8 cellular contexts compared by ENCODE assay signal in genomic region chr19:23817519-23817918, GRCh38. TPM values are rescaled to one million over a fixed set of nuclear protein-coding genes. Genes with fewer than 3 reads are reported as not detected.
DNase-seq lines count a peak whose midpoint lies in the region; ATAC-seq and TF ChIP-seq lines count a peak whose summit lies in the region.

No MANE protein-coding gene starts in this region.

- H3K9me3 ChIP-seq in OCI-LY1 (ENCODE audit: low read length): peaks cover 11% of the 10 kb centered on the region

- no peak overlapping the region for H4K8ac ChIP-seq in mesendoderm (ENCODE audit: low read depth, low read length)

- H3K79me1 ChIP-seq in mesendoderm (ENCODE audit: low read length): peaks cover 2% of the 10 kb centered on the region

- peak; percentile 58 for DNase-seq in NCI-H748 (lab: John Stamatoyannopoulos, UW; ENCODE audit: unreplicated experiment)
- no peak for DNase-seq in NCI-H748 treated with DMSO at 0.1 percent for 48 hours (lab: John Stamatoyannopoulos, UW)
- peak; percentile 10 for DNase-seq in astrocyte of the hippocampus (ENCODE audit: low read depth, low spot score)
- DNase-seq in mesendoderm: peak; percentile 77
- no peak for DNase-seq in HuH-7.5 (ENCODE audit: low spot score)

- H3K27me3 ChIP-seq in OCI-LY1 (ENCODE audit: insufficient read depth, low read length) (no peaks in the 10 kb centered on the region), mesendoderm (ENCODE audit: insufficient read depth, low read length, poor library complexity) (no peaks in the 10 kb centered on the region)

- peak; percentile 59 for TF ChIP-seq CTCF in OCI-LY1 (IDR thresholded peaks at IDR 0.05; ENCODE audit: low read length)

- H3K9ac ChIP-seq in OCI-LY1 (ENCODE audit: low read length) (no peak overlapping the region), mesendoderm (ENCODE audit: low read length) (no peak overlapping the region)

- H3K27ac ChIP-seq in OCI-LY1 (ENCODE audit: low read depth, low read length, poor library complexity, severe bottlenecking): no peak overlapping the region
- no peak overlapping the region for H3K27ac ChIP-seq in mesendoderm (ENCODE audit: low read depth, low read length)

- no peaks in the 10 kb centered on the region for H3K79me2 ChIP-seq in OCI-LY1 (ENCODE audit: insufficient read depth, low read length)
- no peaks in the 10 kb centered on the region for H3K79me2 ChIP-seq in mesendoderm (ENCODE audit: control insufficient read depth, insufficient read depth, low read length)

- H3F3A ChIP-seq in OCI-LY1 (ENCODE audit: insufficient read depth, low read length): no peaks in the 10 kb centered on the region

- no peak overlapping the region for H4K5ac ChIP-seq in mesendoderm (ENCODE audit: low read length)

- H2BK5ac ChIP-seq in mesendoderm (ENCODE audit: low read length): no peak overlapping the region

- no peaks in the 10 kb centered on the region for H3K9me2 ChIP-seq in OCI-LY1 (ENCODE audit: low read depth, low read length)

- H3K4me2 ChIP-seq in OCI-LY1 (ENCODE audit: low read length) (no peak overlapping the region), mesendoderm (ENCODE audit: low read length) (no peak overlapping the region)

- no peak overlapping the region for H3K4me3 ChIP-seq in OCI-LY1 (ENCODE audit: low read depth, low read length, poor library complexity, severe bottlenecking)
- H3K4me3 ChIP-seq in mesendoderm (ENCODE audit: low read length): no peak overlapping the region

- H2BK15ac ChIP-seq in mesendoderm (replicated peaks; ENCODE audit: low read depth): no peak overlapping the region

- H2AK5ac ChIP-seq in mesendoderm (ENCODE audit: low read length): no peak overlapping the region

- H3K56ac ChIP-seq in mesendoderm (ENCODE audit: low read length): no peak overlapping the region

- H3K23ac ChIP-seq in mesendoderm (ENCODE audit: low read length): no peak overlapping the region

- H4K20me1 ChIP-seq in OCI-LY1 (ENCODE audit: insufficient read depth, low read length): no peaks in the 10 kb centered on the region

- no peak overlapping the region for H3K4ac ChIP-seq in mesendoderm (ENCODE audit: low read depth, low read length)

- no peak overlapping the region for H2BK120ac ChIP-seq in mesendoderm (ENCODE audit: low read depth, low read length)

- no peak for ATAC-seq in HG02798 (IDR thresholded peaks at IDR 0.05; ENCODE audit: poor library complexity, unreplicated experiment)
- no peak for ATAC-seq in HG02571 (IDR thresholded peaks at IDR 0.05; ENCODE audit: unreplicated experiment)

- H2AFZ ChIP-seq in OCI-LY1 (ENCODE audit: low read length): no peak overlapping the region

- WGBS in mesendoderm (ENCODE audit: extremely low coverage, insufficient coverage, low lambda C conversion rate): no CpG with 5 or more reads among the region's 4 CpGs

- no peak overlapping the region for H3K18ac ChIP-seq in mesendoderm (ENCODE audit: low read length)

- no peaks in the 10 kb centered on the region for H3K36me3 ChIP-seq in OCI-LY1 (ENCODE audit: insufficient read depth, low read length)
- H3K36me3 ChIP-seq in mesendoderm (ENCODE audit: control insufficient read depth, insufficient read depth, low read length): no peaks in the 10 kb centered on the region

- H3K4me1 ChIP-seq in OCI-LY1 (ENCODE audit: insufficient read depth, low read length, severe bottlenecking) (no peaks in the 10 kb centered on the region), mesendoderm (ENCODE audit: control insufficient read depth, low read depth, low read length) (no peaks in the 10 kb centered on the region)

RNA-seq across cellular contexts. Expression of gene ZNF681, which starts 58.8 kb away (rescaled TPM):
- 3.9 TPM for polyA plus RNA-seq in mesendoderm (2013, experiment 1 of 2)
- 4.0 TPM for polyA plus RNA-seq in mesendoderm (2013, experiment 2 of 2)

Comparison
In these comparisons a context has a peak if more than half of its experiments do, and no peak if none do; other contexts are left out.
1. DNase-seq: peak in NCI-H748 (single experiment), astrocyte of the hippocampus (single experiment) and mesendoderm (single experiment); none in NCI-H748 treated with DMSO at 0.1 percent for 48 hours (single experiment) and HuH-7.5 (single experiment).